Comparison of ENCODE assay signal across 8 cellular contexts in genomic region chr11:63813563-63814382, GRCh38. TPM values are rescaled to one million over a fixed set of nuclear protein-coding genes. Genes with fewer than 3 reads are reported as not detected.
A peak's percentile ranks its signal among the peaks of the same experiment; 100 is the strongest.
DNase-seq lines count a peak whose midpoint lies in the region; ATAC-seq, FAIRE-seq and TF ChIP-seq lines count a peak whose summit lies in the region.

No MANE protein-coding gene starts in this region.

- H3K27ac ChIP-seq in endothelial cell of umbilical vein (ENCODE audit: insufficient read depth, low read depth, low read length) (peak overlapping the region; percentile 51), mesodermal cell (ENCODE audit: low read depth, low read length, severe bottlenecking) (peak overlapping the region; percentile 73), stomach (peak overlapping the region; percentile 66 to 88 (median 82))

- peak; percentile 48 to 49 for DNase-seq in NCI-H524 (lab: John Stamatoyannopoulos, UW)
- DNase-seq in NCI-H524 treated with DMSO at 0.1 percent for 48 hours (lab: John Stamatoyannopoulos, UW), result no peak
- DNase-seq in NCI-H1105 (lab: John Stamatoyannopoulos, UW), result peak; percentile 28
- DNase-seq in activated CD8-positive, alpha-beta T cell treated with anti-CD3 and anti-CD28 coated beads for 36 hours, result peak; percentile 58
- peak; percentile 49 for DNase-seq in endothelial cell of umbilical vein (ENCODE audit: low read depth, low spot score)
- DNase-seq in stomach, result peak; percentile 33

- intact Hi-C loops in activated CD8-positive, alpha-beta T cell treated with anti-CD3 and anti-CD28 coated beads for 36 hours (cut with micrococcal nuclease), result no loop called here
- intact Hi-C loops in endothelial cell of umbilical vein (cut with micrococcal nuclease) (loop anchor here (1.0 to 2.0 kb wide), 2 partner anchors 25 to 46 kb away; partner anchors contain the start of gene MARK2), stomach (cut with DNase I; ENCODE audit: low total_unique reads) (no loop called here)

- no peak for TF ChIP-seq POLR2A in endothelial cell of umbilical vein (IDR thresholded peaks at IDR 0.05; ENCODE audit: low read depth, low read length)
- TF ChIP-seq POLR2A in stomach (IDR thresholded peaks at IDR 0.05), result no peak

- TF ChIP-seq CTCF in activated CD8-positive, alpha-beta T cell treated with anti-CD3 and anti-CD28 coated beads for 36 hours (IDR thresholded peaks at IDR 0.05), result no peak
- TF ChIP-seq CTCF in endothelial cell of umbilical vein (IDR thresholded peaks at IDR 0.05; ENCODE audit: extremely low read depth in 1 of 2, insufficient read depth in 1 of 2, low read depth in 1 of 2, low read length in 2 of 2), result no peak
- TF ChIP-seq CTCF in stomach (IDR thresholded peaks at IDR 0.05), result no peak

- no peak for FAIRE-seq in endothelial cell of umbilical vein (lab: Jason Lieb, UNC)

- dilution Hi-C loops in endothelial cell of umbilical vein (cut with MboI; ENCODE audit: extremely low pct_ligation_motif_present, low sequenced_read_pairs), result no loop called here

- no peak for TF ChIP-seq EP300 in stomach (IDR thresholded peaks at IDR 0.05)

- no peaks in the 10 kb centered on the region for H3K9me1 ChIP-seq in endothelial cell of umbilical vein (replicated peaks; ENCODE audit: control insufficient read depth, extremely low read depth, insufficient read depth, low read length)

- peak overlapping the region; percentile 79 for H3K9ac ChIP-seq in endothelial cell of umbilical vein (replicated peaks; ENCODE audit: extremely low read depth, insufficient read depth, low read length)

- H3K9me3 ChIP-seq in endothelial cell of umbilical vein (replicated peaks; ENCODE audit: control insufficient read depth, insufficient read depth, low read length) (no peaks in the 10 kb centered on the region), mesodermal cell (ENCODE audit: control insufficient read depth, low read length) (no peaks in the 10 kb centered on the region), stomach (no peaks in the 10 kb centered on the region)

- H3K79me2 ChIP-seq in endothelial cell of umbilical vein (ENCODE audit: control insufficient read depth, insufficient read depth, low read length), result peaks cover 46% of the 10 kb centered on the region

- peak overlapping the region; percentile 96 for H3K4me2 ChIP-seq in endothelial cell of umbilical vein (ENCODE audit: insufficient read depth, low read length)

- ATAC-seq in HG02588 (IDR thresholded peaks at IDR 0.05; ENCODE audit: unreplicated experiment), result peak; percentile 34
- ATAC-seq in activated CD8-positive, alpha-beta T cell treated with anti-CD3 and anti-CD28 coated beads for 36 hours, result peak; percentile 38

- CTCF ChIA-PET in activated CD8-positive, alpha-beta T cell treated with anti-CD3 and anti-CD28 coated beads for 36 hours (lab: Charles Lee), result interaction anchor here (1.1 kb wide), 1 partner anchor 9 kb away, joined by 3 read pairs; no protein-coding TSS in a partner anchor
- CTCF ChIA-PET in endothelial cell of umbilical vein (lab: Charles Lee), result interaction anchor here (0.8 to 1.4 kb wide), 2 partner anchors 23 to 46 kb away, joined by 3 to 4 read pairs; partner anchors contain the start of gene ZFTA

- H3K36me3 Mint-ChIP-seq in activated CD8-positive, alpha-beta T cell treated with anti-CD3 and anti-CD28 coated beads for 36 hours (ENCODE audit: low read depth), result peaks cover 23% of the 10 kb centered on the region

- peaks cover 24% of the 10 kb centered on the region for H3K4me1 Mint-ChIP-seq in activated CD8-positive, alpha-beta T cell treated with anti-CD3 and anti-CD28 coated beads for 36 hours (ENCODE audit: low read depth)

- H3K4me3 ChIP-seq in endothelial cell of umbilical vein (replicated peaks in 1 of 3; ENCODE audit: insufficient read depth in 1 of 3, low read depth in 1 of 3, low read length in 3 of 3), result peak overlapping the region; percentile 44 to 73 (median 67)
- H3K4me3 ChIP-seq in mesodermal cell (ENCODE audit: extremely low read depth, insufficient read depth, low read length, poor library complexity, severe bottlenecking), result peak overlapping the region; percentile 89
- peak overlapping the region; percentile 91 to 99 (median 95) for H3K4me3 ChIP-seq in stomach

- H3K4me1 ChIP-seq in endothelial cell of umbilical vein (ENCODE audit: control insufficient read depth, extremely low read depth, insufficient read depth, low read length) (peaks cover 18% of the 10 kb centered on the region), mesodermal cell (ENCODE audit: control insufficient read depth, insufficient read depth, low read length, poor library complexity, severe bottlenecking) (peaks cover 13% of the 10 kb centered on the region), stomach (peaks cover 8 to 38% (median 28%) of the 10 kb centered on the region in 4 donors)

- no peaks in the 10 kb centered on the region for H3K27me3 Mint-ChIP-seq in activated CD8-positive, alpha-beta T cell treated with anti-CD3 and anti-CD28 coated beads for 36 hours

- no peaks in the 10 kb centered on the region for H3K27me3 ChIP-seq in endothelial cell of umbilical vein (ENCODE audit: control insufficient read depth in 2 of 2, insufficient read depth in 2 of 2, low read length in 2 of 2)
- H3K27me3 ChIP-seq in stomach, result no peaks in the 10 kb centered on the region

- H3K4me3 Mint-ChIP-seq in activated CD8-positive, alpha-beta T cell treated with anti-CD3 and anti-CD28 coated beads for 36 hours, result peak overlapping the region; percentile 78

- peak overlapping the region; percentile 50 for H3K27ac Mint-ChIP-seq in activated CD8-positive, alpha-beta T cell treated with anti-CD3 and anti-CD28 coated beads for 36 hours

- H3K36me3 ChIP-seq in endothelial cell of umbilical vein (ENCODE audit: control insufficient read depth in 2 of 2, extremely low read depth in 1 of 2, insufficient read depth in 2 of 2, low read length in 2 of 2) (peaks cover 7 to 12% of the 10 kb centered on the region in 2 experiments), mesodermal cell (ENCODE audit: control insufficient read depth, insufficient read depth, low read length) (peaks cover 40% of the 10 kb centered on the region), stomach (peaks cover 20 to 25% (median 22%) of the 10 kb centered on the region in 4 donors)

- H2AFZ ChIP-seq in endothelial cell of umbilical vein (ENCODE audit: low read depth, low read length), result peak overlapping the region; percentile 44

- BruUV-seq in endothelial cell of umbilical vein (replicated peaks; lab: Mats Ljungman, UMichigan), result no TSS peak

- H3K9me3 Mint-ChIP-seq in activated CD8-positive, alpha-beta T cell treated with anti-CD3 and anti-CD28 coated beads for 36 hours, result no peaks in the 10 kb centered on the region

- 1% methylated on average over 63 to 68 of the region's 74 CpGs for WGBS in mesodermal cell (ENCODE audit: insufficient coverage in 2 of 2), 2 experiments
- WGBS in stomach, 5 donors, result 0 to 1% (median 1%) methylated on average over 50 to 70 of the region's 74 CpGs

- H4K20me1 ChIP-seq in endothelial cell of umbilical vein (replicated peaks; ENCODE audit: control insufficient read depth, extremely low read depth, insufficient read depth, low read length), result peaks cover 7% of the 10 kb centered on the region

- POLR2A ChIA-PET in activated CD8-positive, alpha-beta T cell treated with anti-CD3 and anti-CD28 coated beads for 36 hours (lab: Charles Lee), result interaction anchor here (0.6 to 1.0 kb wide), 2 partner anchors 45 to 161 kb away, joined by 3 read pairs; partner anchors contain the start of gene ZFTA
- POLR2A ChIA-PET in endothelial cell of umbilical vein (lab: Charles Lee), result no interaction called here

RNA-seq across cellular contexts. Expression of gene SPINDOC, which starts 0.5 kb away (rescaled TPM):
- total RNA-seq in activated CD8-positive, alpha-beta T cell treated with anti-CD3 and anti-CD28 coated beads for 36 hours, result 10 to 100 TPM; 28.4 to 29.0 TPM
- total RNA-seq in endothelial cell of umbilical vein (51.5 and 54.5 TPM in 2 replicates), stomach (10 to 100 TPM in 1 of 5 donors, 1 to 10 TPM in 3, under 1 TPM in 1; 0.45 to 13.6 (median 5.7) TPM)
- polyA plus RNA-seq in endothelial cell of umbilical vein (29.4 and 33.8 TPM in 2 replicates), stomach (10 to 100 TPM in 1 of 3 donors, 1 to 10 TPM in 2; 4.6 to 12.1 (median 5.8) TPM)
- 28.8 and 40.1 TPM in 2 replicates for polyA plus RNA-seq in endothelial cell of umbilical vein (2011; cell fraction: cytosol; rRNA removed)
- 25.6 and 28.9 TPM in 2 replicates for polyA plus RNA-seq in endothelial cell of umbilical vein (2011; cell fraction: nucleus; rRNA removed)
- polyA plus RNA-seq in endothelial cell of umbilical vein (2012), result 38.6 and 39.9 TPM in 2 replicates
- polyA minus RNA-seq in endothelial cell of umbilical vein, result 12.0 and 19.1 TPM in 2 replicates
- polyA minus RNA-seq in endothelial cell of umbilical vein (2011; cell fraction: cytosol; rRNA and poly(A)+ RNA removed), result 26.4 TPM
- 6.8 and 10.4 TPM in 2 replicates for polyA minus RNA-seq in endothelial cell of umbilical vein (2011; cell fraction: nucleus; rRNA and poly(A)+ RNA removed)
- 69.9 TPM for polyA plus RNA-seq in mesodermal cell (2013, experiment 1 of 2)
- polyA plus RNA-seq in mesodermal cell (2013, experiment 2 of 2), result 52.9 TPM

RNA-seq across cellular contexts. Expression of gene MARK2, which starts 25.1 kb away (rescaled TPM):
- total RNA-seq in activated CD8-positive, alpha-beta T cell treated with anti-CD3 and anti-CD28 coated beads for 36 hours, result 10 to 100 TPM; 23.3 to 24.5 TPM
- total RNA-seq in endothelial cell of umbilical vein (33.4 and 34.7 TPM in 2 replicates), stomach (100 to 1,000 TPM in 1 of 5 donors, 10 to 100 TPM in 4; 13.8 to 128 (median 34.8) TPM)
- polyA plus RNA-seq in endothelial cell of umbilical vein (16.6 and 16.7 TPM in 2 replicates), stomach (10 to 100 TPM in 2 of 3 donors, 1 to 10 TPM in 1; 8.8 to 18.2 (median 13.9) TPM)
- 19.1 and 19.9 TPM in 2 replicates for polyA plus RNA-seq in endothelial cell of umbilical vein (2011; cell fraction: cytosol; rRNA removed)
- 23.1 and 28.7 TPM in 2 replicates for polyA plus RNA-seq in endothelial cell of umbilical vein (2011; cell fraction: nucleus; rRNA removed)
- 19.7 and 21.0 TPM in 2 replicates for polyA plus RNA-seq in endothelial cell of umbilical vein (2012)
- polyA minus RNA-seq in endothelial cell of umbilical vein, result 18.3 and 34.6 TPM in 2 replicates
- polyA minus RNA-seq in endothelial cell of umbilical vein (2011; cell fraction: cytosol; rRNA and poly(A)+ RNA removed), result 45.0 TPM
- 14.6 and 18.9 TPM in 2 replicates for polyA minus RNA-seq in endothelial cell of umbilical vein (2011; cell fraction: nucleus; rRNA and poly(A)+ RNA removed)
- 22.3 TPM for polyA plus RNA-seq in mesodermal cell (2013, experiment 1 of 2)
- 19.3 TPM for polyA plus RNA-seq in mesodermal cell (2013, experiment 2 of 2)

RNA-seq across cellular contexts. Expression of gene ZFTA, which starts 45.2 kb away (rescaled TPM):
- total RNA-seq in activated CD8-positive, alpha-beta T cell treated with anti-CD3 and anti-CD28 coated beads for 36 hours, result 1 to 10 TPM; 4.1 to 4.3 TPM
- total RNA-seq in endothelial cell of umbilical vein, result 25.2 and 32.0 TPM in 2 replicates
- polyA plus RNA-seq in endothelial cell of umbilical vein, result 9.9 and 10.5 TPM in 2 replicates
- polyA plus RNA-seq in endothelial cell of umbilical vein (2011; cell fraction: cytosol; rRNA removed), result 7.3 and 9.3 TPM in 2 replicates
- 26.9 and 27.3 TPM in 2 replicates for polyA plus RNA-seq in endothelial cell of umbilical vein (2011; cell fraction: nucleus; rRNA removed)
- polyA plus RNA-seq in endothelial cell of umbilical vein (2012), result 15.5 and 19.3 TPM in 2 replicates
- 8.2 and 10.5 TPM in 2 replicates for polyA minus RNA-seq in endothelial cell of umbilical vein
- 12.8 TPM for polyA minus RNA-seq in endothelial cell of umbilical vein (2011; cell fraction: cytosol; rRNA and poly(A)+ RNA removed)
- polyA minus RNA-seq in endothelial cell of umbilical vein (2011; cell fraction: nucleus; rRNA and poly(A)+ RNA removed), result 5.7 and 8.3 TPM in 2 replicates
- polyA plus RNA-seq in mesodermal cell (2013, experiment 1 of 2), result 18.4 TPM
- 14.6 TPM for polyA plus RNA-seq in mesodermal cell (2013, experiment 2 of 2)
- 10 to 100 TPM in 2 of 5 donors, 1 to 10 TPM in 3; 1.8 to 16.8 (median 8.8) TPM for total RNA-seq in stomach
- 1 to 10 TPM; 4.4 to 6.9 (median 4.8) TPM for polyA plus RNA-seq in stomach
